ENCODE assay signal across 8 cellular contexts in genomic region chr1:21175670-21176581, GRCh38.
DNase-seq lines count a peak whose midpoint lies in the region; ATAC-seq and TF ChIP-seq lines count a peak whose summit lies in the region.

No MANE protein-coding gene starts in this region.

- peak; percentile 53 to 62 for DNase-seq in Kasumi-1 (lab: John Stamatoyannopoulos, UW)
- DNase-seq in activated CD4-positive, alpha-beta T cell treated with anti-CD3 and anti-CD28 coated beads for 4 hours = peak; percentile 33 to 44
- peak; percentile 37 to 55 for DNase-seq in memory B cell (ENCODE audit: low spot score in 2 of 2)
- peak; percentile 36 to 72 for DNase-seq in stimulated activated effector memory CD8-positive, alpha-beta T cell treated with anti-CD3 and anti-CD28 coated beads, Interleukin-12 subunit alpha, Interleukin-12 subunit beta, amount 100 ng/mL, for 72 hours (ENCODE audit: low spot score in 2 of 2)

- peaks cover 27% of the 10 kb centered on the region for H3K36me3 Mint-ChIP-seq in dendritic cell treated with granulocyte-macrophage colony-stimulating factor and Interleukin-4, amounts not matched to agents 40 ng/mL and 50 ng/mL, for 4 days (ENCODE audit: low read depth)
- H3K36me3 Mint-ChIP-seq in memory B cell = peaks cover 2% of the 10 kb centered on the region
- peaks cover 19% of the 10 kb centered on the region for H3K36me3 Mint-ChIP-seq in stimulated activated effector memory CD8-positive, alpha-beta T cell treated with anti-CD3 and anti-CD28 coated beads, Interleukin-12 subunit alpha, Interleukin-12 subunit beta, amount 100 ng/mL, for 72 hours

- H3K4me3 Mint-ChIP-seq in dendritic cell treated with granulocyte-macrophage colony-stimulating factor and Interleukin-4, amounts not matched to agents 40 ng/mL and 50 ng/mL, for 4 days = peak overlapping the region; percentile 96
- H3K4me3 Mint-ChIP-seq in memory B cell = peak overlapping the region; percentile 94
- H3K4me3 Mint-ChIP-seq in stimulated activated effector memory CD8-positive, alpha-beta T cell treated with anti-CD3 and anti-CD28 coated beads, Interleukin-12 subunit alpha, Interleukin-12 subunit beta, amount 100 ng/mL, for 72 hours = peak overlapping the region; percentile 87

- H3K4me1 Mint-ChIP-seq in dendritic cell treated with granulocyte-macrophage colony-stimulating factor and Interleukin-4, amounts not matched to agents 40 ng/mL and 50 ng/mL, for 4 days (ENCODE audit: low read depth) = peaks cover 29% of the 10 kb centered on the region
- peaks cover 22% of the 10 kb centered on the region for H3K4me1 Mint-ChIP-seq in memory B cell
- H3K4me1 Mint-ChIP-seq in stimulated activated effector memory CD8-positive, alpha-beta T cell treated with anti-CD3 and anti-CD28 coated beads, Interleukin-12 subunit alpha, Interleukin-12 subunit beta, amount 100 ng/mL, for 72 hours = peaks cover 35% of the 10 kb centered on the region

- peak; percentile 5 for ATAC-seq in GM21367 (IDR thresholded peaks at IDR 0.05; ENCODE audit: unreplicated experiment)
- peak; percentile 10 for ATAC-seq in memory B cell (ENCODE audit: low read depth)
- peak; percentile 25 for ATAC-seq in stimulated activated effector memory CD8-positive, alpha-beta T cell treated with anti-CD3 and anti-CD28 coated beads, Interleukin-12 subunit alpha, Interleukin-12 subunit beta, amount 100 ng/mL, for 72 hours
- ATAC-seq in GM19452 (IDR thresholded peaks at IDR 0.05; ENCODE audit: unreplicated experiment) = no peak

- H3K27ac ChIP-seq in C4-2B = peak overlapping the region; percentile 85

- no peaks in the 10 kb centered on the region for H3K9me3 Mint-ChIP-seq in dendritic cell treated with granulocyte-macrophage colony-stimulating factor and Interleukin-4, amounts not matched to agents 40 ng/mL and 50 ng/mL, for 4 days
- H3K9me3 Mint-ChIP-seq in memory B cell = no peaks in the 10 kb centered on the region
- no peaks in the 10 kb centered on the region for H3K9me3 Mint-ChIP-seq in stimulated activated effector memory CD8-positive, alpha-beta T cell treated with anti-CD3 and anti-CD28 coated beads, Interleukin-12 subunit alpha, Interleukin-12 subunit beta, amount 100 ng/mL, for 72 hours

- H3K27me3 Mint-ChIP-seq in dendritic cell treated with granulocyte-macrophage colony-stimulating factor and Interleukin-4, amounts not matched to agents 40 ng/mL and 50 ng/mL, for 4 days = peaks cover 4% of the 10 kb centered on the region
- H3K27me3 Mint-ChIP-seq in memory B cell = no peaks in the 10 kb centered on the region

- intact Hi-C loops in dendritic cell treated with granulocyte-macrophage colony-stimulating factor and Interleukin-4, amounts not matched to agents 40 ng/mL and 50 ng/mL, for 4 days (cut with micrococcal nuclease) = loop anchor here (10.0 kb wide), 2 partner anchors 91 to 121 kb away; no protein-coding TSS in a partner anchor

- H3K27ac Mint-ChIP-seq in dendritic cell treated with granulocyte-macrophage colony-stimulating factor and Interleukin-4, amounts not matched to agents 40 ng/mL and 50 ng/mL, for 4 days = peak overlapping the region; percentile 93
- peak overlapping the region; percentile 88 for H3K27ac Mint-ChIP-seq in memory B cell
- peak overlapping the region; percentile 93 for H3K27ac Mint-ChIP-seq in stimulated activated effector memory CD8-positive, alpha-beta T cell treated with anti-CD3 and anti-CD28 coated beads, Interleukin-12 subunit alpha, Interleukin-12 subunit beta, amount 100 ng/mL, for 72 hours

- no peak for TF ChIP-seq CTCF in C4-2B (conservative IDR thresholded peaks at IDR 0.05)
